Comparison of ENCODE assay signal across 8 cellular contexts in genomic region chr14:99415496-99416281, GRCh38.
A peak's percentile ranks its signal among the peaks of the same experiment; 100 is the strongest.
DNase-seq lines count a peak whose midpoint lies in the region; ATAC-seq, FAIRE-seq and TF ChIP-seq lines count a peak whose summit lies in the region.

No MANE protein-coding gene starts in this region.

- H3K4me1 ChIP-seq in smooth muscle cell (ENCODE audit: low read depth): peaks cover 27% of the 10 kb centered on the region

- WGBS in smooth muscle cell (ENCODE audit: low lambda C conversion rate): 2% methylated on average over 2 of the region's 2 CpGs

- H3K27me3 ChIP-seq in smooth muscle cell (ENCODE audit: low read depth): no peaks in the 10 kb centered on the region

- H3K9ac ChIP-seq in smooth muscle cell (ENCODE audit: low read depth): no peak overlapping the region

- FAIRE-seq in GM12891 (lab: Jason Lieb, UNC): peak; percentile 76

- no peak overlapping the region for H2AFZ ChIP-seq in smooth muscle cell (ENCODE audit: low read depth)

- peak; percentile 93 for TF ChIP-seq CTCF in smooth muscle cell (IDR thresholded peaks at IDR 0.05; ENCODE audit: borderline replicate concordance, insufficient read depth, poor library complexity, severe bottlenecking)

- no peaks in the 10 kb centered on the region for H3K9me3 ChIP-seq in smooth muscle cell (replicated peaks; ENCODE audit: low read depth)

- DNase-seq in 8988T: peak; percentile 40
- DNase-seq in GM12891 (ENCODE audit: insufficient read length, low spot score): peak; percentile 57
- DNase-seq in NCI-H1105 treated with DMSO at 0.1 percent for 48 hours (lab: John Stamatoyannopoulos, UW): peak; percentile 85
- peak; percentile 64 for DNase-seq in amniotic stem cell (lab: John Stamatoyannopoulos, UW)
- peak; percentile 75 for DNase-seq in hepatic stellate cell (ENCODE audit: low spot score)
- no peak for DNase-seq in smooth muscle cell (lab: John Stamatoyannopoulos, UW; ENCODE audit: unreplicated experiment)

- H4K20me1 ChIP-seq in smooth muscle cell (ENCODE audit: low read depth): no peaks in the 10 kb centered on the region

- H3F3A ChIP-seq in smooth muscle cell (ENCODE audit: low read depth): peaks cover 19% of the 10 kb centered on the region

- TF ChIP-seq POLR2A in GM12891 (IDR thresholded peaks at IDR 0.05; ENCODE audit: low read depth, low read length): no peak

- peak; percentile 87 for ATAC-seq in HG02798 (IDR thresholded peaks at IDR 0.05; ENCODE audit: poor library complexity, unreplicated experiment)
- ATAC-seq in SK-N-SH treated with all-trans-retinoic acid at 6 μM for 48 hours: peak; percentile 98

- H3K4me3 ChIP-seq in smooth muscle cell: no peak overlapping the region

- peak overlapping the region; percentile 97 for H3K27ac ChIP-seq in smooth muscle cell (ENCODE audit: low read depth)

- no peaks in the 10 kb centered on the region for H3K36me3 ChIP-seq in smooth muscle cell (ENCODE audit: low read depth)

- peak overlapping the region; percentile 5 for H3K4me2 ChIP-seq in smooth muscle cell

- H3K79me2 ChIP-seq in smooth muscle cell (ENCODE audit: low read depth): peaks cover 35% of the 10 kb centered on the region

TF ChIP-seq in GM12891, 5 proteins besides CTCF, POLR2A, EP300 and RAD21:
- no peak for TF ChIP-seq TAF1 (IDR thresholded peaks at IDR 0.05; ENCODE audit: low read depth, low read length)
- no peak for TF ChIP-seq POU2F2 (IDR thresholded peaks at IDR 0.05; ENCODE audit: low read depth, low read length)
- TF ChIP-seq POLR2AphosphoS5 (IDR thresholded peaks at IDR 0.05; ENCODE audit: low read depth, low read length): no peak
- no peak for TF ChIP-seq PAX5 (IDR thresholded peaks at IDR 0.05; ENCODE audit: insufficient read depth, low read length, severe bottlenecking)
- no peak for TF ChIP-seq SPI1 (IDR thresholded peaks at IDR 0.05; ENCODE audit: low read depth, low read length)

TF ChIP-seq in SK-N-SH treated with all-trans-retinoic acid at 6 μM for 48 hours, 23 proteins besides CTCF, POLR2A, EP300 and RAD21:
- TF ChIP-seq PPARA (CRISPR knock-in tag; IDR thresholded peaks at IDR 0.05; ENCODE audit: borderline replicate concordance): no peak
- 0 out of 2 replicates have a peak, but pooled peaks have one; percentile 27 for TF ChIP-seq ZFP30 (CRISPR knock-in tag; IDR thresholded peaks at IDR 0.05)
- TF ChIP-seq ISL1 (CRISPR knock-in tag; IDR thresholded peaks at IDR 0.05): peak; percentile 14; the same call in 1 of the 2 replicates
- no peak for TF ChIP-seq BACH2 (CRISPR knock-in tag; IDR thresholded peaks at IDR 0.05; ENCODE audit: borderline replicate concordance)
- TF ChIP-seq ZNF70 (CRISPR knock-in tag; IDR thresholded peaks at IDR 0.05): no peak
- no peak for TF ChIP-seq ZFP3 (CRISPR knock-in tag; IDR thresholded peaks at IDR 0.05)
